ENCODE assay signal across 1 cellular context in the genomic region with DNA sequence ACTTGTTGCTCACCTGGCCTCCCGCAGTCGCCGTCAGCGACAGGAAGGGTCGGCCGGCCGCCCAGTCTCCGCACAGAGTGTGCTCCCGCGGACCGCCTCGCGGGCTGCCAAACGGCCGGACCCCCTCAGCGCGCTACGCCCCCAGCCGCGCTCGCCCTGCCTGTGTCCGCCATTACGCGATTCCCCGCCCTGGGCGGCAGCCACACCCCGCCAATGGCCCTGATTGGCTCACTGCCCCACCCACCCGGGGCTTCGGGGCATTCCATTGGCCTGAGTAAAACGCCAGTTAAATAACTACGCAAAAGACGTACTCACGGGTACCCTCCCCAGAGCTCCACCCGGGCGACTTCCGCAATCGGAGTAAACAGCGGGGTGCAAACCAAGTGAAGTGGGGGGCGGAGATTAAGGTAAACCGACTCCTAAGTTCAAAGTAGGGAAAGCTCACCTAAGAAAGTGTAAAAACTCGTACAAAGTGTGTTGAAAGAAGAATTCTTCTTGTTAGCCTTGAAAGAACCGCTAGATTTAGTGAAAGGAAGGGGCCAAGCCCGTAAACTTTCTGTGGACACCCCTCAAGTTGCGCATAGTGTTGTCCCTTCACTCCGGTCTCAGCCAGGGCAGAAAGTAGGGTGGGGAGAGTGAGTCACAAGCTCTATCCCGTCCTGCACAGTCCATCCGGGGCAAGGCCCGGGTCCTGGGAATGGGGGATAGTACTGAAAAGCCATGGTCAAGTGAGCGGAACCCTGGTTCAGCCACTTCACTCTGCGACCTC.
TF ChIP-seq lines count a peak whose summit lies in the region.

A gene with protein sequence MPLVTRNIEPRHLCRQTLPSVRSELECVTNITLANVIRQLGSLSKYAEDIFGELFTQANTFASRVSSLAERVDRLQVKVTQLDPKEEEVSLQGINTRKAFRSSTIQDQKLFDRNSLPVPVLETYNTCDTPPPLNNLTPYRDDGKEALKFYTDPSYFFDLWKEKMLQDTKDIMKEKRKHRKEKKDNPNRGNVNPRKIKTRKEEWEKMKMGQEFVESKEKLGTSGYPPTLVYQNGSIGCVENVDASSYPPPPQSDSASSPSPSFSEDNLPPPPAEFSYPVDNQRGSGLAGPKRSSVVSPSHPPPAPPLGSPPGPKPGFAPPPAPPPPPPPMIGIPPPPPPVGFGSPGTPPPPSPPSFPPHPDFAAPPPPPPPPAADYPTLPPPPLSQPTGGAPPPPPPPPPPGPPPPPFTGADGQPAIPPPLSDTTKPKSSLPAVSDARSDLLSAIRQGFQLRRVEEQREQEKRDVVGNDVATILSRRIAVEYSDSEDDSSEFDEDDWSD (minus strand): TSS at position 195 of the 769 bp plus-strand sequence. CDS start 61,277 bp downstream, outside the sequence.

TF ChIP-seq in K562, 482 proteins besides CTCF, POLR2A, EP300 and RAD21 (continued from another document and continues in another):
- TF ChIP-seq, protein P1, sequence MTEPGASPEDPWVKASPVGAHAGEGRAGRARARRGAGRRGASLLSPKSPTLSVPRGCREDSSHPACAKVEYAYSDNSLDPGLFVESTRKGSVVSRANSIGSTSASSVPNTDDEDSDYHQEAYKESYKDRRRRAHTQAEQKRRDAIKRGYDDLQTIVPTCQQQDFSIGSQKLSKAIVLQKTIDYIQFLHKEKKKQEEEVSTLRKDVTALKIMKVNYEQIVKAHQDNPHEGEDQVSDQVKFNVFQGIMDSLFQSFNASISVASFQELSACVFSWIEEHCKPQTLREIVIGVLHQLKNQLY (CRISPR knock-in tag; conservative IDR thresholded peaks at IDR 0.05) = no peak
- TF ChIP-seq NONO (IDR thresholded peaks at IDR 0.05; ENCODE audit: low read depth in 2 of 2, low read length in 1 of 2) = peak; percentile 86 to 100
- no peak for TF ChIP-seq POLR3G (IDR thresholded peaks at IDR 0.05; ENCODE audit: extremely low read depth, insufficient read length, insufficient replicate concordance)
- TF ChIP-seq, protein P2, sequence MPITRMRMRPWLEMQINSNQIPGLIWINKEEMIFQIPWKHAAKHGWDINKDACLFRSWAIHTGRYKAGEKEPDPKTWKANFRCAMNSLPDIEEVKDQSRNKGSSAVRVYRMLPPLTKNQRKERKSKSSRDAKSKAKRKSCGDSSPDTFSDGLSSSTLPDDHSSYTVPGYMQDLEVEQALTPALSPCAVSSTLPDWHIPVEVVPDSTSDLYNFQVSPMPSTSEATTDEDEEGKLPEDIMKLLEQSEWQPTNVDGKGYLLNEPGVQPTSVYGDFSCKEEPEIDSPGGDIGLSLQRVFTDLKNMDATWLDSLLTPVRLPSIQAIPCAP (CRISPR knock-in tag; IDR thresholded peaks at IDR 0.05; ENCODE audit: borderline replicate concordance) = no peak; the same call in 1 of the 2 replicates
- TF ChIP-seq FOXA1 (IDR thresholded peaks at IDR 0.05; ENCODE audit: borderline replicate concordance) = no peak
- TF ChIP-seq, protein P3, sequence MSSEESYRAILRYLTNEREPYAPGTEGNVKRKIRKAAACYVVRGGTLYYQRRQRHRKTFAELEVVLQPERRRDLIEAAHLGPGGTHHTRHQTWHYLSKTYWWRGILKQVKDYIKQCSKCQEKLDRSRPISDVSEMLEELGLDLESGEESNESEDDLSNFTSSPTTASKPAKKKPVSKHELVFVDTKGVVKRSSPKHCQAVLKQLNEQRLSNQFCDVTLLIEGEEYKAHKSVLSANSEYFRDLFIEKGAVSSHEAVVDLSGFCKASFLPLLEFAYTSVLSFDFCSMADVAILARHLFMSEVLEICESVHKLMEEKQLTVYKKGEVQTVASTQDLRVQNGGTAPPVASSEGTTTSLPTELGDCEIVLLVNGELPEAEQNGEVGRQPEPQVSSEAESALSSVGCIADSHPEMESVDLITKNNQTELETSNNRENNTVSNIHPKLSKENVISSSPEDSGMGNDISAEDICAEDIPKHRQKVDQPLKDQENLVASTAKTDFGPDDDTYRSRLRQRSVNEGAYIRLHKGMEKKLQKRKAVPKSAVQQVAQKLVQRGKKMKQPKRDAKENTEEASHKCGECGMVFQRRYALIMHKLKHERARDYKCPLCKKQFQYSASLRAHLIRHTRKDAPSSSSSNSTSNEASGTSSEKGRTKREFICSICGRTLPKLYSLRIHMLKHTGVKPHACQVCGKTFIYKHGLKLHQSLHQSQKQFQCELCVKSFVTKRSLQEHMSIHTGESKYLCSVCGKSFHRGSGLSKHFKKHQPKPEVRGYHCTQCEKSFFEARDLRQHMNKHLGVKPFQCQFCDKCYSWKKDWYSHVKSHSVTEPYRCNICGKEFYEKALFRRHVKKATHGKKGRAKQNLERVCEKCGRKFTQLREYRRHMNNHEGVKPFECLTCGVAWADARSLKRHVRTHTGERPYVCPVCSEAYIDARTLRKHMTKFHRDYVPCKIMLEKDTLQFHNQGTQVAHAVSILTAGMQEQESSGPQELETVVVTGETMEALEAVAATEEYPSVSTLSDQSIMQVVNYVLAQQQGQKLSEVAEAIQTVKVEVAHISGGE (CRISPR knock-in tag; IDR thresholded peaks at IDR 0.05) = peak in 1 of 3 experiments; percentile 38; a peak in 1 of 6 replicates
- TF ChIP-seq GATAD2A (IDR thresholded peaks at IDR 0.05) = 0 out of 2 replicates have a peak, but pooled peaks have one; percentile 75
- TF ChIP-seq NR2F6 (CRISPR knock-in tag; IDR thresholded peaks at IDR 0.05) = no peak
- no peak for TF ChIP-seq SREBF2 (CRISPR knock-in tag; IDR thresholded peaks at IDR 0.05)
- TF ChIP-seq ZFP1 (CRISPR knock-in tag; IDR thresholded peaks at IDR 0.05) = no peak; the same call in 1 of the 2 replicates
- TF ChIP-seq, protein P4, sequence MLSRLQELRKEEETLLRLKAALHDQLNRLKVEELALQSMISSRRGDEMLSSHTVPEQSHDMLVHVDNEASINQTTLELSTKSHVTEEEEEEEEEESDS (CRISPR knock-in tag; IDR thresholded peaks at IDR 0.05) = no peak
- no peak for TF ChIP-seq WHSC1 (IDR thresholded peaks at IDR 0.05; ENCODE audit: low read length)
- TF ChIP-seq, protein P5, sequence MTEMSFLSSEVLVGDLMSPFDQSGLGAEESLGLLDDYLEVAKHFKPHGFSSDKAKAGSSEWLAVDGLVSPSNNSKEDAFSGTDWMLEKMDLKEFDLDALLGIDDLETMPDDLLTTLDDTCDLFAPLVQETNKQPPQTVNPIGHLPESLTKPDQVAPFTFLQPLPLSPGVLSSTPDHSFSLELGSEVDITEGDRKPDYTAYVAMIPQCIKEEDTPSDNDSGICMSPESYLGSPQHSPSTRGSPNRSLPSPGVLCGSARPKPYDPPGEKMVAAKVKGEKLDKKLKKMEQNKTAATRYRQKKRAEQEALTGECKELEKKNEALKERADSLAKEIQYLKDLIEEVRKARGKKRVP (CRISPR knock-in tag; IDR thresholded peaks at IDR 0.05) = no peak
- no peak for TF ChIP-seq SAFB2 (IDR thresholded peaks at IDR 0.05; ENCODE audit: borderline replicate concordance, low read depth, low read length, severe bottlenecking)
- TF ChIP-seq HDAC8 (tag; IDR thresholded peaks at IDR 0.05) = no peak
- TF ChIP-seq MEIS2 (IDR thresholded peaks at IDR 0.05; ENCODE audit: partially characterized antibody) = no peak
- no peak for TF ChIP-seq DNMT1 (IDR thresholded peaks at IDR 0.05)
- TF ChIP-seq, protein P6, sequence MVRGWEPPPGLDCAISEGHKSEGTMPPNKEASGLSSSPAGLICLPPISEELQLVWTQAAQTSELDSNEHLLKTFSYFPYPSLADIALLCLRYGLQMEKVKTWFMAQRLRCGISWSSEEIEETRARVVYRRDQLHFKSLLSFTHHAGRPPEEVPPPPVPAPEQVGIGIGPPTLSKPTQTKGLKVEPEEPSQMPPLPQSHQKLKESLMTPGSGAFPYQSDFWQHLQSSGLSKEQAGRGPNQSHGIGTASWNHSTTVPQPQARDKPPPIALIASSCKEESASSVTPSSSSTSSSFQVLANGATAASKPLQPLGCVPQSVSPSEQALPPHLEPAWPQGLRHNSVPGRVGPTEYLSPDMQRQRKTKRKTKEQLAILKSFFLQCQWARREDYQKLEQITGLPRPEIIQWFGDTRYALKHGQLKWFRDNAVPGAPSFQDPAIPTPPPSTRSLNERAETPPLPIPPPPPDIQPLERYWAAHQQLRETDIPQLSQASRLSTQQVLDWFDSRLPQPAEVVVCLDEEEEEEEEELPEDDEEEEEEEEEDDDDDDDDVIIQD (CRISPR knock-in tag; IDR thresholded peaks at IDR 0.05) = 0 out of 2 replicates have a peak, but pooled peaks have one; percentile 64
- TF ChIP-seq RBBP5 (IDR thresholded peaks at IDR 0.05; ENCODE audit: borderline replicate concordance, insufficient read depth, low read length, poor library complexity, severe bottlenecking) = peak; percentile 89
- TF ChIP-seq, protein P7, sequence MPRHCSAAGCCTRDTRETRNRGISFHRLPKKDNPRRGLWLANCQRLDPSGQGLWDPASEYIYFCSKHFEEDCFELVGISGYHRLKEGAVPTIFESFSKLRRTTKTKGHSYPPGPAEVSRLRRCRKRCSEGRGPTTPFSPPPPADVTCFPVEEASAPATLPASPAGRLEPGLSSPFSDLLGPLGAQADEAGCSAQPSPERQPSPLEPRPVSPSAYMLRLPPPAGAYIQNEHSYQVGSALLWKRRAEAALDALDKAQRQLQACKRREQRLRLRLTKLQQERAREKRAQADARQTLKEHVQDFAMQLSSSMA (CRISPR knock-in tag; IDR thresholded peaks at IDR 0.05) = peak; percentile 73; the same call in 1 of the 2 replicates
- peak; percentile 98 for TF ChIP-seq MBD2 (IDR thresholded peaks at IDR 0.05; ENCODE audit: borderline replicate concordance, low read depth)
- no peak for TF ChIP-seq EHMT2 (IDR thresholded peaks at IDR 0.05)
- no peak for TF ChIP-seq ZC3H11A (IDR thresholded peaks at IDR 0.05; ENCODE audit: low read depth, low read length)
- TF ChIP-seq CSDE1 (IDR thresholded peaks at IDR 0.05) = peak in 1 of 2 experiments; percentile 67; a peak in 1 of 4 replicates
- TF ChIP-seq CAMTA2 (CRISPR knock-in tag; conservative IDR thresholded peaks at IDR 0.05) = 0 out of 2 replicates have a peak, but pooled peaks have one; percentile 86
- TF ChIP-seq, protein P8, sequence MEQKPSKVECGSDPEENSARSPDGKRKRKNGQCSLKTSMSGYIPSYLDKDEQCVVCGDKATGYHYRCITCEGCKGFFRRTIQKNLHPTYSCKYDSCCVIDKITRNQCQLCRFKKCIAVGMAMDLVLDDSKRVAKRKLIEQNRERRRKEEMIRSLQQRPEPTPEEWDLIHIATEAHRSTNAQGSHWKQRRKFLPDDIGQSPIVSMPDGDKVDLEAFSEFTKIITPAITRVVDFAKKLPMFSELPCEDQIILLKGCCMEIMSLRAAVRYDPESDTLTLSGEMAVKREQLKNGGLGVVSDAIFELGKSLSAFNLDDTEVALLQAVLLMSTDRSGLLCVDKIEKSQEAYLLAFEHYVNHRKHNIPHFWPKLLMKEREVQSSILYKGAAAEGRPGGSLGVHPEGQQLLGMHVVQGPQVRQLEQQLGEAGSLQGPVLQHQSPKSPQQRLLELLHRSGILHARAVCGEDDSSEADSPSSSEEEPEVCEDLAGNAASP (IDR thresholded peaks at IDR 0.05) = no peak
- TF ChIP-seq, protein P9, sequence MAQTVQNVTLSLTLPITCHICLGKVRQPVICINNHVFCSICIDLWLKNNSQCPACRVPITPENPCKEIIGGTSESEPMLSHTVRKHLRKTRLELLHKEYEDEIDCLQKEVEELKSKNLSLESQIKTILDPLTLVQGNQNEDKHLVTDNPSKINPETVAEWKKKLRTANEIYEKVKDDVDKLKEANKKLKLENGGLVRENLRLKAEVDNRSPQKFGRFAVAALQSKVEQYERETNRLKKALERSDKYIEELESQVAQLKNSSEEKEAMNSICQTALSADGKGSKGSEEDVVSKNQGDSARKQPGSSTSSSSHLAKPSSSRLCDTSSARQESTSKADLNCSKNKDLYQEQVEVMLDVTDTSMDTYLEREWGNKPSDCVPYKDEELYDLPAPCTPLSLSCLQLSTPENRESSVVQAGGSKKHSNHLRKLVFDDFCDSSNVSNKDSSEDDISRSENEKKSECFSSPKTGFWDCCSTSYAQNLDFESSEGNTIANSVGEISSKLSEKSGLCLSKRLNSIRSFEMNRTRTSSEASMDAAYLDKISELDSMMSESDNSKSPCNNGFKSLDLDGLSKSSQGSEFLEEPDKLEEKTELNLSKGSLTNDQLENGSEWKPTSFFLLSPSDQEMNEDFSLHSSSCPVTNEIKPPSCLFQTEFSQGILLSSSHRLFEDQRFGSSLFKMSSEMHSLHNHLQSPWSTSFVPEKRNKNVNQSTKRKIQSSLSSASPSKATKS (CRISPR knock-in tag; IDR thresholded peaks at IDR 0.05) = no peak
- TF ChIP-seq, protein P10, sequence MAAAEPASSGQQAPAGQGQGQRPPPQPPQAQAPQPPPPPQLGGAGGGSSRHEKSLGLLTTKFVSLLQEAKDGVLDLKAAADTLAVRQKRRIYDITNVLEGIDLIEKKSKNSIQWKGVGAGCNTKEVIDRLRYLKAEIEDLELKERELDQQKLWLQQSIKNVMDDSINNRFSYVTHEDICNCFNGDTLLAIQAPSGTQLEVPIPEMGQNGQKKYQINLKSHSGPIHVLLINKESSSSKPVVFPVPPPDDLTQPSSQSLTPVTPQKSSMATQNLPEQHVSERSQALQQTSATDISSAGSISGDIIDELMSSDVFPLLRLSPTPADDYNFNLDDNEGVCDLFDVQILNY (CRISPR knock-in tag; IDR thresholded peaks at IDR 0.05) = no peak
- TF ChIP-seq MAZ (CRISPR knock-in tag; conservative IDR thresholded peaks at IDR 0.05 in 1 of 2, IDR thresholded peaks at IDR 0.05 in 1 of 2) = peak; percentile 72 to 88; a peak in 3 of 4 replicates
- peak; percentile 33; the same call in 1 of the 2 replicates for TF ChIP-seq KDM2B (CRISPR knock-in tag; IDR thresholded peaks at IDR 0.05)
- no peak for TF ChIP-seq HEY1 (CRISPR knock-in tag; IDR thresholded peaks at IDR 0.05; ENCODE audit: borderline replicate concordance)
- no peak for TF ChIP-seq HDAC6 (IDR thresholded peaks at IDR 0.05; ENCODE audit: low read depth, low read length)
- TF ChIP-seq ZNF586 (CRISPR knock-in tag; conservative IDR thresholded peaks at IDR 0.05) = 0 out of 2 replicates have a peak, but pooled peaks have one; percentile 37
- no peak for TF ChIP-seq ZNF445 (CRISPR knock-in tag; IDR thresholded peaks at IDR 0.05; ENCODE audit: low read depth)
- peak; percentile 77 for TF ChIP-seq MTA3 (IDR thresholded peaks at IDR 0.05; ENCODE audit: borderline replicate concordance)
- TF ChIP-seq, protein P11, sequence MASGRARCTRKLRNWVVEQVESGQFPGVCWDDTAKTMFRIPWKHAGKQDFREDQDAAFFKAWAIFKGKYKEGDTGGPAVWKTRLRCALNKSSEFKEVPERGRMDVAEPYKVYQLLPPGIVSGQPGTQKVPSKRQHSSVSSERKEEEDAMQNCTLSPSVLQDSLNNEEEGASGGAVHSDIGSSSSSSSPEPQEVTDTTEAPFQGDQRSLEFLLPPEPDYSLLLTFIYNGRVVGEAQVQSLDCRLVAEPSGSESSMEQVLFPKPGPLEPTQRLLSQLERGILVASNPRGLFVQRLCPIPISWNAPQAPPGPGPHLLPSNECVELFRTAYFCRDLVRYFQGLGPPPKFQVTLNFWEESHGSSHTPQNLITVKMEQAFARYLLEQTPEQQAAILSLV (tag; IDR thresholded peaks at IDR 0.05) = no peak
- TF ChIP-seq PHB2 (IDR thresholded peaks at IDR 0.05; ENCODE audit: low read depth) = no peak
- TF ChIP-seq EZH2 (IDR thresholded peaks at IDR 0.05; ENCODE audit: borderline replicate concordance, low read depth, low read length) = no peak
- peak; percentile 92 to 98 (median 98) for TF ChIP-seq YY1 (IDR thresholded peaks at IDR 0.05; ENCODE audit: borderline replicate concordance in 1 of 3, control insufficient read depth in 1 of 3, extremely low read depth in 1 of 3, insufficient read depth in 3 of 3, insufficient read length in 1 of 3, insufficient replicate concordance in 2 of 3, low read depth in 1 of 3, low read length in 2 of 3)
